In genomic region chr11:9745411-9746211, GRCh38 we compare ENCODE assay signal across 14 cellular contexts.
DNase-seq lines count a peak whose midpoint lies in the region; ATAC-seq and TF ChIP-seq lines count a peak whose summit lies in the region.
"Had no signal": no experiment of that assay in that cellular context is flagged by ENCODE, and none has a peak within 500 bp of the region (broad histone marks: within the 10 kb centered on the region; RNA-seq: fewer than 3 reads in every experiment).

No MANE protein-coding gene starts in this region.

- WGBS in tibial nerve, 2 donors: 86 to 94% methylated on average over 7 of the region's 7 CpGs

- H3K4me3 ChIP-seq in coronary artery: no peak overlapping the region
- H3K4me3 ChIP-seq in tibial nerve: no peak overlapping the region

- H3K4me1 ChIP-seq in tibial nerve: peaks cover 0 to 23% (median 8%) of the 10 kb centered on the region in 4 donors

- no peak for TF ChIP-seq POLR2A in tibial nerve (IDR thresholded peaks at IDR 0.05)

- ATAC-seq in GM19043 (IDR thresholded peaks at IDR 0.05; ENCODE audit: low read depth, unreplicated experiment): peak; percentile 57
- peak; percentile 52 for ATAC-seq in HG02623 (IDR thresholded peaks at IDR 0.05; ENCODE audit: unreplicated experiment)
- ATAC-seq: activated CD4-positive, alpha-beta T cell treated with anti-CD3 and anti-CD28 coated beads for 36 hours; esophagus mucosa; HepG2 had no signal

- H3K9me3 ChIP-seq in tibial nerve: no peaks in the 10 kb centered on the region
- H3K9me3 ChIP-seq: Caco-2 had no signal

- peaks cover 0 to 70% (median 7%) of the 10 kb centered on the region in 3 donors for H3K36me3 ChIP-seq in tibial nerve

- TF ChIP-seq CTCF in coronary artery (IDR thresholded peaks at IDR 0.05): no peak
- no peak for TF ChIP-seq CTCF in tibial nerve (IDR thresholded peaks at IDR 0.05)

- H3K27me3 ChIP-seq in tibial nerve: no peaks in the 10 kb centered on the region

- H3K27ac ChIP-seq in coronary artery (no peak overlapping the region), tibial nerve (peak overlapping the region in 1 of 4 donors; percentile 38)

- peak; percentile 76 for DNase-seq in MV-4-11 (lab: John Stamatoyannopoulos, UW)
- peak; percentile 54 for DNase-seq in pons (ENCODE audit: low spot score)
- DNase-seq in HUDEP-2 (lab: John Stamatoyannopoulos, UW; ENCODE audit: unreplicated experiment in 76 of 76): no peak
- no peak for DNase-seq in coronary artery (ENCODE audit: low spot score)
- no peak for DNase-seq in tibial nerve (ENCODE audit: low spot score in 2 of 2)
- DNase-seq: activated CD4-positive, alpha-beta T cell treated with anti-CD3 and anti-CD28 coated beads for 36 hours; activated gamma-delta T cell treated with Interleukin-2 at 50 U/mL for 16 hours; Caco-2; caudate nucleus; Right ventricle myocardium superior had no signal

- no peak for TF ChIP-seq EP300 in tibial nerve (IDR thresholded peaks at IDR 0.05)

Comparison
In these comparisons a context has a peak if more than half of its experiments do, and no peak if none do; other contexts are left out.
1. DNase-seq: peak in MV-4-11 (single experiment) and pons (single experiment); none in HUDEP-2 (0 of 76), coronary artery (single experiment) and tibial nerve (0 of 2).